ENCODE assay signal across 8 cellular contexts in the genomic region with DNA sequence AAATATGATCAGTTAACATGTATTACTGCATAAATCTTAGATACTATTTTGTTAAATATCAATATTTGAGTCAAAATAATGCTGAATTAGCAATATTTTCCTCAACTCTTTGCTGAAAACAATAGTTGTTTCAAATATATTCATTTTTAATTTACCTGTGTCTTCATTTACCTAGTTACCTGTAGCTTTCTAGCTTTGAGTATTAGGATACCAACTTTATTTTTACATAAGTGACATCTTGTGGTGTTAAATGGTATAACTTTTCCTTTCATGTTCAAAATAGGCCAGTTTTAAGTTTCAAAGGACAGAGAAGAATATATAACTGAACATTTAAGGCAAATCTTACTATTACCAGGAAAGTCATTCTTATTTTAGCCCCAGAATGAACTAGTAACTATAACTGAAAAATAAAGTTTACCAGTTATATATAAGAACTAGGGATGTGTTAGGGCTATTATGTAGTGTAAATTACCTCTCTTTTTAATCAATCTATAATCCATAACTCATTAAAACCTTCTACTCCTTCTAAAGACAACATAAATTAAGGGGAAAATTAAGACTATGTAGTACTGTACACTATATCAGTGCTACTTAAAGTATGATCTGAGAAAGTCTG. TPM values are rescaled to one million over a fixed set of nuclear protein-coding genes. Genes with fewer than 3 reads are reported as not detected.
DNase-seq lines count a peak whose midpoint lies in the region; ATAC-seq and TF ChIP-seq lines count a peak whose summit lies in the region.

No MANE protein-coding gene starts in this region.

- no peak overlapping the region for H3K4me3 Mint-ChIP-seq in naive thymus-derived CD8-positive, alpha-beta T cell

- H3K27ac Mint-ChIP-seq in naive thymus-derived CD8-positive, alpha-beta T cell, result no peak overlapping the region

- intact Hi-C loops in breast epithelium (cut with DNase I; ENCODE audit: low total_unique reads), result no loop called here

- no peaks in the 10 kb centered on the region for H3K9me3 ChIP-seq in breast epithelium
- H3K9me3 ChIP-seq in MG63, result no peaks in the 10 kb centered on the region

- no peaks in the 10 kb centered on the region for H3K36me3 ChIP-seq in breast epithelium
- peaks cover 2% of the 10 kb centered on the region for H3K36me3 ChIP-seq in MG63

- no peak for TF ChIP-seq POLR2A in breast epithelium (IDR thresholded peaks at IDR 0.05)

- ATAC-seq in naive thymus-derived CD8-positive, alpha-beta T cell, result peak; percentile 63 to 66
- no peak for ATAC-seq in GM19463 (IDR thresholded peaks at IDR 0.05; ENCODE audit: unreplicated experiment)
- no peak for ATAC-seq in HG02642 (IDR thresholded peaks at IDR 0.05; ENCODE audit: poor library complexity, unreplicated experiment)

- H3K4me3 ChIP-seq in breast epithelium, result no peak overlapping the region
- no peak overlapping the region for H3K4me3 ChIP-seq in MG63

- no peaks in the 10 kb centered on the region for H3K4me1 ChIP-seq in breast epithelium

- DNase-seq in ELR (ENCODE audit: low read depth) (peak; percentile 41), Kasumi-1 (lab: John Stamatoyannopoulos, UW) (peak; percentile 30 to 49), breast epithelium (ENCODE audit: low spot score in 2 of 2) (no peak), MG63 (no peak), NCI-H82 (lab: John Stamatoyannopoulos, UW) (no peak)
- peak in 3 of 10 donors; percentile 18 to 31 (median 21) for DNase-seq in naive thymus-derived CD8-positive, alpha-beta T cell

- H3K27ac ChIP-seq in breast epithelium, result no peak overlapping the region

- H3K27me3 ChIP-seq in breast epithelium (no peaks in the 10 kb centered on the region), MG63 (no peaks in the 10 kb centered on the region)

- no peaks in the 10 kb centered on the region for H3K27me3 Mint-ChIP-seq in naive thymus-derived CD8-positive, alpha-beta T cell

- POLR2A ChIA-PET in naive thymus-derived CD8-positive, alpha-beta T cell (lab: Charles Lee), result no interaction called here

- peaks cover 10 to 33% (median 30%) of the 10 kb centered on the region in 4 donors for H3K4me1 Mint-ChIP-seq in naive thymus-derived CD8-positive, alpha-beta T cell

- H3K9me3 Mint-ChIP-seq in naive thymus-derived CD8-positive, alpha-beta T cell, result no peaks in the 10 kb centered on the region

- TF ChIP-seq CTCF in breast epithelium (IDR thresholded peaks at IDR 0.05), result peak; percentile 23 to 54 (median 52)

- H3K36me3 Mint-ChIP-seq in naive thymus-derived CD8-positive, alpha-beta T cell, result peaks cover 0 to 29% (median 11%) of the 10 kb centered on the region in 3 donors

RNA-seq across cellular contexts. Expression of a gene that starts 25.3 kb away (rescaled TPM):
- 10 to 100 TPM; 48.0 to 63.5 (median 48.2) TPM for total RNA-seq in breast epithelium
- 10 to 100 TPM; 33.1 to 36.4 TPM for total RNA-seq in naive thymus-derived CD8-positive, alpha-beta T cell
- 10 to 100 TPM; 19.8 to 26.2 (median 23.3) TPM for polyA plus RNA-seq in naive thymus-derived CD8-positive, alpha-beta T cell
- total RNA-seq in MG63 (2014; rRNA removed; shearing (Covaris generic); ENCODE audit: low replicate concordance), result 41.1 and 49.8 TPM in 2 replicates

Comparison
In these comparisons a context has a peak if more than half of its experiments do, and no peak if none do; other contexts are left out.
1. DNase-seq: peak in ELR (single experiment) and Kasumi-1 (2 of 2); none in breast epithelium (0 of 2), MG63 (single experiment) and NCI-H82 (single experiment).
2. ATAC-seq: peak in naive thymus-derived CD8-positive, alpha-beta T cell (2 of 2); none in GM19463 (single experiment) and HG02642 (single experiment).